ENCODE assay signal across 1 cellular context in the genomic region with DNA sequence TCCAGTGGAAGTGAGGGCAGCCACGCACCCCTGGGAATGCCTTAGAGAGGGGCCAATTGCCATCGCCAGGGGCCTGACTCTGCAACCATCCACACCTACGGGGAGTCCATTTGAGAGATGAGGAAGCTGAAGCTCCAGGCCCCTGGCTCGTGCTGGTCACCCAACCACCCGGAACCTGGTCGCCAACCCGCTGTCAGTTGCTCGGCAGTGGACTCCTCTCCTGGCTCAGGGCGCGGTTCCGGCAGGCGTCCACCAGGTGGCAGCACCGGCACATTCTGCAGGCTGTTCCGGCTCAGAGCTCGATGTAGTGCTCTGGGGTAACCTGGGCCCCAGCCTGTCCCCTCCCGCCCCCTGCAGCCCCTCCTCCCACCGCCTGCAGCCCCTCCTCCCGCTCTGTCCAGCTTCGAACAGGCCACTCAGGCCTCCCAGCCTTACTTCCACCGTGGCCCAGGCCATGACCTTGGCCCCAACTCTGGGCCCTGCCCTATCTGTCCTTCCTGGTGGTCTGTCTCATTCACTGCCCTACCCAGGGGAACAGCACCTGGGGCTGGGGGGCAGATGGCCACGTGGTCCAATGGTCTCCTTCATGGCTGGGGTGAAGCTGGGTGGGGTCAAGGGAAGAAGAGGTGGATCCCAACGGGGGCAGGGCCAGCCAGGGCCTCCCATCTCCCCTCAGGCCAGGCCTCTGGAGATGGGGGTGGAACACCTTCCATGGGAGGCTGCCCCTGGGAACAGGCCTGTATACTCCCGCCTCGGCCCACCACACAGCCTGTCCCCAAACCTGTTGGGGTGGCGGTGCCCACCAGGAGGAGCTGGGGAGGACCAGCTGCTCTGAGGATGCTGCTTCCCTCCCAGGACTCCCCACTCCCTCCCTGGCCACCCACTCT.
TF ChIP-seq lines count a peak whose summit lies in the region.

No MANE protein-coding gene starts in this region.

TF ChIP-seq in H1, 55 proteins besides CTCF, POLR2A, EP300 and RAD21:
- TF ChIP-seq E2F6 (IDR thresholded peaks at IDR 0.05) (peak; percentile 38; the same call in 1 of the 2 replicates), PHF8 (conservative IDR thresholded peaks at IDR 0.05; ENCODE audit: low read depth, low read length) (no peak), TAF7 (optimal IDR thresholded peaks at IDR 0.05; ENCODE audit: borderline replicate concordance, low read depth, low read length) (peak; percentile 22), MAX (IDR thresholded peaks at IDR 0.05) (peak; percentile 80), SRF (IDR thresholded peaks at IDR 0.05; ENCODE audit: low read depth, low read length) (no peak), GABPA (IDR thresholded peaks at IDR 0.05; ENCODE audit: borderline replicate concordance, insufficient read depth, low read length) (peak; percentile 54; the same call in 1 of the 2 replicates), RBBP5 (IDR thresholded peaks at IDR 0.05; ENCODE audit: borderline replicate concordance, low read depth, low read length) (0 out of 2 replicates have a peak, but pooled peaks have one; percentile 47), SIRT6 (IDR thresholded peaks at IDR 0.05; ENCODE audit: low read length) (no peak), NRF1 (IDR thresholded peaks at IDR 0.05; ENCODE audit: low read depth, low read length) (no peak), RFX5 (IDR thresholded peaks at IDR 0.05; ENCODE audit: borderline replicate concordance, low read depth, low read length) (no peak), MAFK (IDR thresholded peaks at IDR 0.05; ENCODE audit: low read depth, low read length) (no peak), RXRA (IDR thresholded peaks at IDR 0.05; ENCODE audit: insufficient read depth, low read depth, low read length) (no peak), POLR2AphosphoS5 (IDR thresholded peaks at IDR 0.05; ENCODE audit: low read depth, low read length) (no peak; the same call in 1 of the 2 replicates), BRCA1 (IDR thresholded peaks at IDR 0.05; ENCODE audit: low read depth, low read length) (no peak), HDAC6 (IDR thresholded peaks at IDR 0.05; ENCODE audit: low read depth, low read length) (no peak), TAF1 (IDR thresholded peaks at IDR 0.05; ENCODE audit: low read depth, low read length) (no peak), ATF3 (IDR thresholded peaks at IDR 0.05; ENCODE audit: insufficient read depth, low read depth, low read length) (no peak), CREB1 (IDR thresholded peaks at IDR 0.05) (0 out of 2 replicates have a peak, but pooled peaks have one; percentile 10), CHD1 (IDR thresholded peaks at IDR 0.05; ENCODE audit: low read depth, low read length) (no peak), GTF2F1 (IDR thresholded peaks at IDR 0.05; ENCODE audit: borderline replicate concordance, low read depth, low read length) (no peak), KDM5A (IDR thresholded peaks at IDR 0.05; ENCODE audit: low read length) (no peak), RNF2 (IDR thresholded peaks at IDR 0.05; ENCODE audit: borderline replicate concordance, low read depth, low read length, missing control alignments, poor library complexity, severe bottlenecking) (no peak), EZH2 (IDR thresholded peaks at IDR 0.05; ENCODE audit: low read depth, low read length, severe bottlenecking) (no peak), CBX5 (IDR thresholded peaks at IDR 0.05; ENCODE audit: low read depth, low read length) (no peak), KDM4A (IDR thresholded peaks at IDR 0.05; ENCODE audit: low read depth, low read length, severe bottlenecking) (no peak), CEBPB (IDR thresholded peaks at IDR 0.05; ENCODE audit: low read depth, low read length) (no peak), FOSL1 (IDR thresholded peaks at IDR 0.05; ENCODE audit: insufficient read depth, low read depth, low read length) (no peak), CHD2 (IDR thresholded peaks at IDR 0.05; ENCODE audit: low read length) (peak; percentile 42; the same call in 1 of the 2 replicates), ZNF274 (IDR thresholded peaks at IDR 0.05; ENCODE audit: borderline replicate concordance, extremely low read depth, low read length) (no peak), HDAC2 (IDR thresholded peaks at IDR 0.05; ENCODE audit: borderline replicate concordance in 1 of 2, low read depth in 2 of 2, low read length in 2 of 2) (no peak), SIX5 (IDR thresholded peaks at IDR 0.05; ENCODE audit: low read depth, low read length) (no peak), YY1 (IDR thresholded peaks at IDR 0.05; ENCODE audit: low read depth, low read length) (no peak), SP2 (IDR thresholded peaks at IDR 0.05; ENCODE audit: low read length) (no peak), EGR1 (IDR thresholded peaks at IDR 0.05; ENCODE audit: borderline replicate concordance, low read depth, low read length) (no peak), BCL11A (IDR thresholded peaks at IDR 0.05; ENCODE audit: low read depth in 2 of 2, low read length in 2 of 2) (no peak), SUZ12 (IDR thresholded peaks at IDR 0.05; ENCODE audit: low read length) (no peak), KDM1A (IDR thresholded peaks at IDR 0.05; ENCODE audit: borderline replicate concordance, low read length) (no peak), TBP (IDR thresholded peaks at IDR 0.05; ENCODE audit: low read depth, low read length) (peak; percentile 8; the same call in 1 of the 2 replicates), JUND (IDR thresholded peaks at IDR 0.05; ENCODE audit: low read length) (no peak), NANOG (IDR thresholded peaks at IDR 0.05; ENCODE audit: insufficient read depth, low read depth, low read length, poor library complexity, severe bottlenecking) (no peak), TEAD4 (IDR thresholded peaks at IDR 0.05; ENCODE audit: low read depth, low read length) (no peak), SIN3A (conservative IDR thresholded peaks at IDR 0.05 in 1 of 2, IDR thresholded peaks at IDR 0.05 in 1 of 2; ENCODE audit: low read depth in 1 of 2, low read length in 2 of 2) (peak; percentile 44 to 79; a peak in 2 of 4 replicates), JUN (IDR thresholded peaks at IDR 0.05; ENCODE audit: low read depth, low read length) (no peak)
- TF ChIP-seq, protein P1, sequence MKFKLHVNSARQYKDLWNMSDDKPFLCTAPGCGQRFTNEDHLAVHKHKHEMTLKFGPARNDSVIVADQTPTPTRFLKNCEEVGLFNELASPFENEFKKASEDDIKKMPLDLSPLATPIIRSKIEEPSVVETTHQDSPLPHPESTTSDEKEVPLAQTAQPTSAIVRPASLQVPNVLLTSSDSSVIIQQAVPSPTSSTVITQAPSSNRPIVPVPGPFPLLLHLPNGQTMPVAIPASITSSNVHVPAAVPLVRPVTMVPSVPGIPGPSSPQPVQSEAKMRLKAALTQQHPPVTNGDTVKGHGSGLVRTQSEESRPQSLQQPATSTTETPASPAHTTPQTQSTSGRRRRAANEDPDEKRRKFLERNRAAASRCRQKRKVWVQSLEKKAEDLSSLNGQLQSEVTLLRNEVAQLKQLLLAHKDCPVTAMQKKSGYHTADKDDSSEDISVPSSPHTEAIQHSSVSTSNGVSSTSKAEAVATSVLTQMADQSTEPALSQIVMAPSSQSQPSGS (IDR thresholded peaks at IDR 0.05; ENCODE audit: low read length): no peak
- TF ChIP-seq, protein P2, sequence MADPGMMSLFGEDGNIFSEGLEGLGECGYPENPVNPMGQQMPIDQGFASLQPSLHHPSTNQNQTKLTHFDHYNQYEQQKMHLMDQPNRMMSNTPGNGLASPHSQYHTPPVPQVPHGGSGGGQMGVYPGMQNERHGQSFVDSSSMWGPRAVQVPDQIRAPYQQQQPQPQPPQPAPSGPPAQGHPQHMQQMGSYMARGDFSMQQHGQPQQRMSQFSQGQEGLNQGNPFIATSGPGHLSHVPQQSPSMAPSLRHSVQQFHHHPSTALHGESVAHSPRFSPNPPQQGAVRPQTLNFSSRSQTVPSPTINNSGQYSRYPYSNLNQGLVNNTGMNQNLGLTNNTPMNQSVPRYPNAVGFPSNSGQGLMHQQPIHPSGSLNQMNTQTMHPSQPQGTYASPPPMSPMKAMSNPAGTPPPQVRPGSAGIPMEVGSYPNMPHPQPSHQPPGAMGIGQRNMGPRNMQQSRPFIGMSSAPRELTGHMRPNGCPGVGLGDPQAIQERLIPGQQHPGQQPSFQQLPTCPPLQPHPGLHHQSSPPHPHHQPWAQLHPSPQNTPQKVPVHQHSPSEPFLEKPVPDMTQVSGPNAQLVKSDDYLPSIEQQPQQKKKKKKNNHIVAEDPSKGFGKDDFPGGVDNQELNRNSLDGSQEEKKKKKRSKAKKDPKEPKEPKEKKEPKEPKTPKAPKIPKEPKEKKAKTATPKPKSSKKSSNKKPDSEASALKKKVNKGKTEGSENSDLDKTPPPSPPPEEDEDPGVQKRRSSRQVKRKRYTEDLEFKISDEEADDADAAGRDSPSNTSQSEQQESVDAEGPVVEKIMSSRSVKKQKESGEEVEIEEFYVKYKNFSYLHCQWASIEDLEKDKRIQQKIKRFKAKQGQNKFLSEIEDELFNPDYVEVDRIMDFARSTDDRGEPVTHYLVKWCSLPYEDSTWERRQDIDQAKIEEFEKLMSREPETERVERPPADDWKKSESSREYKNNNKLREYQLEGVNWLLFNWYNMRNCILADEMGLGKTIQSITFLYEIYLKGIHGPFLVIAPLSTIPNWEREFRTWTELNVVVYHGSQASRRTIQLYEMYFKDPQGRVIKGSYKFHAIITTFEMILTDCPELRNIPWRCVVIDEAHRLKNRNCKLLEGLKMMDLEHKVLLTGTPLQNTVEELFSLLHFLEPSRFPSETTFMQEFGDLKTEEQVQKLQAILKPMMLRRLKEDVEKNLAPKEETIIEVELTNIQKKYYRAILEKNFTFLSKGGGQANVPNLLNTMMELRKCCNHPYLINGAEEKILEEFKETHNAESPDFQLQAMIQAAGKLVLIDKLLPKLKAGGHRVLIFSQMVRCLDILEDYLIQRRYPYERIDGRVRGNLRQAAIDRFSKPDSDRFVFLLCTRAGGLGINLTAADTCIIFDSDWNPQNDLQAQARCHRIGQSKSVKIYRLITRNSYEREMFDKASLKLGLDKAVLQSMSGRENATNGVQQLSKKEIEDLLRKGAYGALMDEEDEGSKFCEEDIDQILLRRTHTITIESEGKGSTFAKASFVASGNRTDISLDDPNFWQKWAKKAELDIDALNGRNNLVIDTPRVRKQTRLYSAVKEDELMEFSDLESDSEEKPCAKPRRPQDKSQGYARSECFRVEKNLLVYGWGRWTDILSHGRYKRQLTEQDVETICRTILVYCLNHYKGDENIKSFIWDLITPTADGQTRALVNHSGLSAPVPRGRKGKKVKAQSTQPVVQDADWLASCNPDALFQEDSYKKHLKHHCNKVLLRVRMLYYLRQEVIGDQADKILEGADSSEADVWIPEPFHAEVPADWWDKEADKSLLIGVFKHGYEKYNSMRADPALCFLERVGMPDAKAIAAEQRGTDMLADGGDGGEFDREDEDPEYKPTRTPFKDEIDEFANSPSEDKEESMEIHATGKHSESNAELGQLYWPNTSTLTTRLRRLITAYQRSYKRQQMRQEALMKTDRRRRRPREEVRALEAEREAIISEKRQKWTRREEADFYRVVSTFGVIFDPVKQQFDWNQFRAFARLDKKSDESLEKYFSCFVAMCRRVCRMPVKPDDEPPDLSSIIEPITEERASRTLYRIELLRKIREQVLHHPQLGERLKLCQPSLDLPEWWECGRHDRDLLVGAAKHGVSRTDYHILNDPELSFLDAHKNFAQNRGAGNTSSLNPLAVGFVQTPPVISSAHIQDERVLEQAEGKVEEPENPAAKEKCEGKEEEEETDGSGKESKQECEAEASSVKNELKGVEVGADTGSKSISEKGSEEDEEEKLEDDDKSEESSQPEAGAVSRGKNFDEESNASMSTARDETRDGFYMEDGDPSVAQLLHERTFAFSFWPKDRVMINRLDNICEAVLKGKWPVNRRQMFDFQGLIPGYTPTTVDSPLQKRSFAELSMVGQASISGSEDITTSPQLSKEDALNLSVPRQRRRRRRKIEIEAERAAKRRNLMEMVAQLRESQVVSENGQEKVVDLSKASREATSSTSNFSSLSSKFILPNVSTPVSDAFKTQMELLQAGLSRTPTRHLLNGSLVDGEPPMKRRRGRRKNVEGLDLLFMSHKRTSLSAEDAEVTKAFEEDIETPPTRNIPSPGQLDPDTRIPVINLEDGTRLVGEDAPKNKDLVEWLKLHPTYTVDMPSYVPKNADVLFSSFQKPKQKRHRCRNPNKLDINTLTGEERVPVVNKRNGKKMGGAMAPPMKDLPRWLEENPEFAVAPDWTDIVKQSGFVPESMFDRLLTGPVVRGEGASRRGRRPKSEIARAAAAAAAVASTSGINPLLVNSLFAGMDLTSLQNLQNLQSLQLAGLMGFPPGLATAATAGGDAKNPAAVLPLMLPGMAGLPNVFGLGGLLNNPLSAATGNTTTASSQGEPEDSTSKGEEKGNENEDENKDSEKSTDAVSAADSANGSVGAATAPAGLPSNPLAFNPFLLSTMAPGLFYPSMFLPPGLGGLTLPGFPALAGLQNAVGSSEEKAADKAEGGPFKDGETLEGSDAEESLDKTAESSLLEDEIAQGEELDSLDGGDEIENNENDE (IDR thresholded peaks at IDR 0.05; ENCODE audit: insufficient replicate concordance, low read length): no peak
- TF ChIP-seq, protein P3, sequence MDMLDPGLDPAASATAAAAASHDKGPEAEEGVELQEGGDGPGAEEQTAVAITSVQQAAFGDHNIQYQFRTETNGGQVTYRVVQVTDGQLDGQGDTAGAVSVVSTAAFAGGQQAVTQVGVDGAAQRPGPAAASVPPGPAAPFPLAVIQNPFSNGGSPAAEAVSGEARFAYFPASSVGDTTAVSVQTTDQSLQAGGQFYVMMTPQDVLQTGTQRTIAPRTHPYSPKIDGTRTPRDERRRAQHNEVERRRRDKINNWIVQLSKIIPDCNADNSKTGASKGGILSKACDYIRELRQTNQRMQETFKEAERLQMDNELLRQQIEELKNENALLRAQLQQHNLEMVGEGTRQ (IDR thresholded peaks at IDR 0.05; ENCODE audit: low read length): peak; percentile 48; the same call in 1 of the 2 replicates
